In the genomic region with DNA sequence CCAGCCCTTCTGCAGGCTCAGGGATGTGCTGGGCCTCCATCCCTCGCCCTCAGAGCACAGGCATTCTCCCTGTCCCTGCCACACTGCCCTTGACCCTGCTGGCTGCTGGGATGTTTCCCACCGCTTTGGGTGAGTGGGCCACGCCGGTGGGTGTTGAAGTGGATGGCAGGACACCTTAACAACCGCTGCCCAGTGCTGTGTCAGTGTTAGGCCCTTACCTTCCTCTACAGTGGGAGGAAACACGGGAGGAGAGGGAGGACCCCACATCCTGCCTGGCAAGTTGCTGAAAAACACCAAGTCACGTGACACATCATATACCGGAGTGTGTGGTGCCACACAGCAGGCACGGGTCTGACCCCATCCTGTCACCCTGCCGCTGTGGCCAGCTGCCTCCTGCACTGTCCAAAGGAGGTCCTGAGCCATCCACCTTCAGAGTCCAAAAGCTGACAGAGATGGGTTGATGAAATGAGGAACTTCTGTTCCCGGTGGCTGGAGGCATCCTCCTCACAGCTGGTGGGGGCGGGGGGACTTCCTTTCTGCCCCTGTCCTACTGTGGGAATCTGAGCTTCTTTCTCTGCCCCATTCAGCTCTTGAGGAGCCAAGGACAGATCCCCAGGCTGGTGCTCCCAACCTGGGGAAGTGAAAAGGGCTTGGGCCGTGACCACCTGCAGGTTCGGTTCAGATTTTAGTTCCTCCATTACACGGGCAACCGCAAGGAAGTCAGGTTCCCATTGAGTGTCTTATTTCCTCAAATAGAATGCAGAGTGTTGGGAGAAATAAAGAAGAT, we compare ENCODE assay signal across 8 cellular contexts. TPM values are rescaled to one million over a fixed set of nuclear protein-coding genes. Genes with fewer than 3 reads are reported as not detected.
DNase-seq lines count a peak whose midpoint lies in the region; ATAC-seq, FAIRE-seq and TF ChIP-seq lines count a peak whose summit lies in the region.

No MANE protein-coding gene starts in this region.

- CTCF ChIA-PET in activated CD8-positive, alpha-beta T cell treated with anti-CD3 and anti-CD28 coated beads, Interleukin-2, amount 10 ng/mL, durations not matched to agents 7 days and 5 days (lab: Charles Lee): interaction anchor here (0.8 to 1.6 kb wide), 2 partner anchors 11 to 23 kb away, joined by 5 to 10 read pairs; no protein-coding TSS in a partner anchor

- H3K9ac ChIP-seq in Loucy (ENCODE audit: low read depth, low read length, poor library complexity, severe bottlenecking): peak overlapping the region; percentile 66
- no peak overlapping the region for H3K9ac ChIP-seq in kidney (ENCODE audit: low read length in 2 of 2)

- no peak overlapping the region for H3K27ac ChIP-seq in kidney (ENCODE audit: low read depth in 2 of 2, low read length in 2 of 2)
- peak overlapping the region; percentile 57 to 81 for H3K27ac ChIP-seq in testis
- H3K27ac ChIP-seq in brain microvascular endothelial cell: no peak overlapping the region

- no peaks in the 10 kb centered on the region for H3K79me2 ChIP-seq in Loucy (ENCODE audit: insufficient read depth, low read length)

- no peaks in the 10 kb centered on the region for H3K9me3 Mint-ChIP-seq in activated CD8-positive, alpha-beta T cell treated with anti-CD3 and anti-CD28 coated beads, Interleukin-2, amount 10 ng/mL, durations not matched to agents 7 days and 5 days (ENCODE audit: insufficient read depth)

- DNase-seq in GM12865 (ENCODE audit: low read depth): peak; percentile 91
- peak; percentile 82 for DNase-seq in activated CD8-positive, alpha-beta T cell treated with anti-CD3 and anti-CD28 coated beads, Interleukin-2, amount 10 ng/mL, durations not matched to agents 7 days and 5 days
- DNase-seq in kidney: peak; percentile 78
- no peak for DNase-seq in testis
- no peak for DNase-seq in A172 (ENCODE audit: low spot score)
- no peak for DNase-seq in HAP-1 (ENCODE audit: low spot score in 2 of 2)
- no peak for DNase-seq in brain microvascular endothelial cell

- in situ Hi-C loops in HAP-1 (cut with MboI; ENCODE audit: low sequenced_read_pairs) (no loop called here), brain microvascular endothelial cell (cut with HindIII; ENCODE audit: low pct_ligation_motif_present, low sequenced_read_pairs) (no loop called here)

- H3F3A ChIP-seq in Loucy (ENCODE audit: low read depth): no peaks in the 10 kb centered on the region

- no peaks in the 10 kb centered on the region for H3K9me2 ChIP-seq in Loucy (replicated peaks; ENCODE audit: low read depth, low read length)

- peak; percentile 63 for ATAC-seq in activated CD8-positive, alpha-beta T cell treated with anti-CD3 and anti-CD28 coated beads, Interleukin-2, amount 10 ng/mL, durations not matched to agents 7 days and 5 days

- H3K36me3 Mint-ChIP-seq in activated CD8-positive, alpha-beta T cell treated with anti-CD3 and anti-CD28 coated beads, Interleukin-2, amount 10 ng/mL, durations not matched to agents 7 days and 5 days (ENCODE audit: low read depth): peaks cover 6% of the 10 kb centered on the region

- peak overlapping the region; percentile 87 for H3K4me2 ChIP-seq in Loucy (ENCODE audit: low read depth, low read length, poor library complexity, severe bottlenecking)

- WGBS in testis, 2 donors: 54 to 74% methylated on average over 5 to 16 of the region's 16 CpGs

- peak overlapping the region; percentile 91 for H3K27ac Mint-ChIP-seq in activated CD8-positive, alpha-beta T cell treated with anti-CD3 and anti-CD28 coated beads, Interleukin-2, amount 10 ng/mL, durations not matched to agents 7 days and 5 days

- peak overlapping the region; percentile 69 for H2AFZ ChIP-seq in Loucy (ENCODE audit: low read length)

- no peak for TF ChIP-seq POLR2A in testis (IDR thresholded peaks at IDR 0.05)

- H3K27me3 Mint-ChIP-seq in activated CD8-positive, alpha-beta T cell treated with anti-CD3 and anti-CD28 coated beads, Interleukin-2, amount 10 ng/mL, durations not matched to agents 7 days and 5 days (ENCODE audit: low read depth): no peaks in the 10 kb centered on the region

- FAIRE-seq in kidney (lab: Jason Lieb, UNC): no peak

- H3K4me1 Mint-ChIP-seq in activated CD8-positive, alpha-beta T cell treated with anti-CD3 and anti-CD28 coated beads, Interleukin-2, amount 10 ng/mL, durations not matched to agents 7 days and 5 days (ENCODE audit: low read depth): peaks cover 52% of the 10 kb centered on the region

- H3K9me3 ChIP-seq in Loucy (ENCODE audit: insufficient read depth, low read depth, low read length): no peaks in the 10 kb centered on the region
- no peaks in the 10 kb centered on the region for H3K9me3 ChIP-seq in kidney (ENCODE audit: control insufficient read depth in 1 of 2, low read length in 2 of 2)
- H3K9me3 ChIP-seq in testis: no peaks in the 10 kb centered on the region
- H3K9me3 ChIP-seq in HAP-1: no peaks in the 10 kb centered on the region

- H3K4me1 ChIP-seq in Loucy (ENCODE audit: insufficient read depth, low read length, poor library complexity, severe bottlenecking) (peaks cover 26% of the 10 kb centered on the region), kidney (ENCODE audit: control insufficient read depth in 1 of 2, insufficient read depth in 1 of 2, low read depth in 1 of 2, low read length in 2 of 2) (peaks cover 0 to 10% of the 10 kb centered on the region in 2 donors), testis (peaks cover 21% of the 10 kb centered on the region), HAP-1 (peaks cover 4% of the 10 kb centered on the region)

- H3K27me3 ChIP-seq in Loucy (ENCODE audit: insufficient read depth, low read length, poor library complexity, severe bottlenecking) (no peaks in the 10 kb centered on the region), testis (no peaks in the 10 kb centered on the region), HAP-1 (ENCODE audit: low read depth) (no peaks in the 10 kb centered on the region), brain microvascular endothelial cell (replicated peaks) (no peaks in the 10 kb centered on the region)

- H3K4me3 ChIP-seq in GM12865 (ENCODE audit: low read depth, low read length): peak overlapping the region; percentile 52
- H3K4me3 ChIP-seq in Loucy (ENCODE audit: low read length, poor library complexity, severe bottlenecking): peak overlapping the region; percentile 71
- H3K4me3 ChIP-seq in kidney (ENCODE audit: low read length in 2 of 2): no peak overlapping the region
- H3K4me3 ChIP-seq in testis: no peak overlapping the region
- H3K4me3 ChIP-seq in HAP-1: no peak overlapping the region
- H3K4me3 ChIP-seq in brain microvascular endothelial cell (ENCODE audit: low read depth, low read length): no peak overlapping the region

- TF ChIP-seq CTCF in GM12865 (IDR thresholded peaks at IDR 0.05; ENCODE audit: insufficient read depth, low read depth, low read length, missing control alignments): no peak
- TF ChIP-seq CTCF in Loucy (conservative IDR thresholded peaks at IDR 0.05; ENCODE audit: low read length): no peak
- TF ChIP-seq CTCF in kidney (IDR thresholded peaks at IDR 0.05; ENCODE audit: borderline replicate concordance, extremely low read depth, insufficient read depth): no peak
- TF ChIP-seq CTCF in testis (IDR thresholded peaks at IDR 0.05): no peak
- no peak for TF ChIP-seq CTCF in brain microvascular endothelial cell (IDR thresholded peaks at IDR 0.05; ENCODE audit: low read depth, low read length, missing control alignments)

- no peaks in the 10 kb centered on the region for H4K20me1 ChIP-seq in Loucy (ENCODE audit: insufficient read depth, low read length, poor library complexity, severe bottlenecking)

- intact Hi-C loops in kidney (cut with DNase I): no loop called here
- intact Hi-C loops in testis (cut with DNase I; ENCODE audit: low total_unique reads): no loop called here

- POLR2A ChIA-PET in activated CD8-positive, alpha-beta T cell treated with anti-CD3 and anti-CD28 coated beads, Interleukin-2, amount 10 ng/mL, durations not matched to agents 7 days and 5 days (lab: Charles Lee): interaction anchor here (0.8 to 0.9 kb wide), 2 partner anchors 17 to 91 kb away, joined by 3 to 6 read pairs; partner anchors contain the start of gene XKR8

- H3K36me3 ChIP-seq in Loucy (ENCODE audit: insufficient read depth, low read length) (no peaks in the 10 kb centered on the region), kidney (ENCODE audit: control insufficient read depth in 1 of 2, insufficient read depth in 2 of 2, low read length in 2 of 2) (no peaks in the 10 kb centered on the region), testis (ENCODE audit: low read depth, missing control alignments) (no peaks in the 10 kb centered on the region), HAP-1 (replicated peaks) (no peaks in the 10 kb centered on the region), brain microvascular endothelial cell (replicated peaks) (no peaks in the 10 kb centered on the region)

- peak overlapping the region; percentile 66 for H3K4me3 Mint-ChIP-seq in activated CD8-positive, alpha-beta T cell treated with anti-CD3 and anti-CD28 coated beads, Interleukin-2, amount 10 ng/mL, durations not matched to agents 7 days and 5 days

RNA-seq across cellular contexts. Expression of gene THEMIS2, which starts 3.2 kb away (rescaled TPM):
- 10 to 100 TPM; 35.9 to 39.9 TPM for total RNA-seq in activated CD8-positive, alpha-beta T cell treated with anti-CD3 and anti-CD28 coated beads, Interleukin-2, amount 10 ng/mL, durations not matched to agents 7 days and 5 days
- 47.2 TPM for total RNA-seq in kidney
- polyA plus RNA-seq in kidney (ENCODE audit: insufficient read depth, low read depth, low replicate concordance): 5.2 TPM
- 100 to 1,000 TPM; 103 to 132 TPM for total RNA-seq in testis
- polyA plus RNA-seq in testis (ENCODE audit: insufficient read depth, low read depth, low replicate concordance): 56.9 TPM
- not detected in 2 replicates for total RNA-seq in A172 (2014; rRNA removed; shearing (Covaris generic))

RNA-seq across cellular contexts. Expression of gene PPP1R8, which starts 38.5 kb away (rescaled TPM):
- 10 to 100 TPM; 61.4 to 66.6 TPM for total RNA-seq in activated CD8-positive, alpha-beta T cell treated with anti-CD3 and anti-CD28 coated beads, Interleukin-2, amount 10 ng/mL, durations not matched to agents 7 days and 5 days
- total RNA-seq in kidney: 38.6 TPM
- polyA plus RNA-seq in kidney (ENCODE audit: insufficient read depth, low read depth, low replicate concordance): 21.8 TPM
- 10 to 100 TPM; 39.4 to 57.7 TPM for total RNA-seq in testis
- polyA plus RNA-seq in testis (ENCODE audit: insufficient read depth, low read depth, low replicate concordance): 49.4 TPM
- 35.6 and 37.2 TPM in 2 replicates for total RNA-seq in A172 (2014; rRNA removed; shearing (Covaris generic))

RNA-seq across cellular contexts. Expression of gene RPA2, which starts 45.2 kb away (rescaled TPM):
- total RNA-seq in activated CD8-positive, alpha-beta T cell treated with anti-CD3 and anti-CD28 coated beads, Interleukin-2, amount 10 ng/mL, durations not matched to agents 7 days and 5 days: 10 to 100 TPM; 79.0 to 81.0 TPM
- total RNA-seq in kidney: 36.0 TPM
- polyA plus RNA-seq in kidney (ENCODE audit: insufficient read depth, low read depth, low replicate concordance): 32.6 TPM
- 10 to 100 TPM; 67.7 to 71.3 TPM for total RNA-seq in testis
- polyA plus RNA-seq in testis (ENCODE audit: insufficient read depth, low read depth, low replicate concordance): 131 TPM
- total RNA-seq in A172 (2014; rRNA removed; shearing (Covaris generic)): 49.0 and 60.3 TPM in 2 replicates

Comparison
In these comparisons a context has a peak if more than half of its experiments do, and no peak if none do; other contexts are left out.
1. DNase-seq: peak in GM12865 (single experiment), activated CD8-positive, alpha-beta T cell treated with anti-CD3 and anti-CD28 coated beads, Interleukin-2, amount 10 ng/mL, durations not matched to agents 7 days and 5 days (single experiment) and kidney (single experiment); none in testis (single experiment), A172 (single experiment), HAP-1 (0 of 2) and brain microvascular endothelial cell (single experiment).
2. H3K4me3 ChIP-seq: peak in GM12865 (single experiment) and Loucy (single experiment); none in kidney (0 of 2), testis (0 of 2), HAP-1 (single experiment) and brain microvascular endothelial cell (single experiment).
3. H3K27ac ChIP-seq: peak in testis (2 of 2); none in kidney (0 of 2) and brain microvascular endothelial cell (single experiment).
4. RNA of gene THEMIS2, which starts 3.2 kb away (total RNA-seq): 103 to 132 TPM in testis, 47.2 TPM in kidney (single experiment) and 35.9 to 39.9 TPM in activated CD8-positive, alpha-beta T cell treated with anti-CD3 and anti-CD28 coated beads, Interleukin-2, amount 10 ng/mL, durations not matched to agents 7 days and 5 days; not detected in A172; every median in the first group is over 10 times any median in the second.